16 cellular contexts compared by ENCODE assay signal in the genomic region with DNA sequence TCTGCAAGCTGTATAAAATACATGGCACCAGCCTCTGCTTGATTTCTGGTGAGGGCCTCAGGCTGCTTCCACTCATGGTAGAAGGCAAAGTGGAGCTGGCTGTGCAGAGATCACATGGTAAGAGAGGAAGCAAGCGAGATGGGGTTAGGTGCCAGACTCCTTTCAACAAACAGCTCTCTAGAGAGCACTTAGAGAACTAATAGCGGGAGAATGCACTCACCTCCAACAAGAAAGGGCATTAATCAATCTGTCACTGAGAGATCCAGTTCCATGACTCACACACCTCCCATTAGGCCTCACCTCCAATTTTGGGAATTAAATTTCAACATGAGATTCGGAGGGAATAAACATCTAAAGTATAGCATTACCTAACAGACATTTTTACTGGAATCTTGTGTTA.
"Had no signal": no experiment of that assay in that cellular context is flagged by ENCODE, and none has a peak within 500 bp of the region (broad histone marks: within the 10 kb centered on the region; RNA-seq: fewer than 3 reads in every experiment).

No MANE protein-coding gene starts in this region.

- ATAC-seq: activated T-cell treated with anti-CD3 and anti-CD28 coated beads, Interleukin-2, amount 50 U/mL, for 4 hours; naive thymus-derived CD4-positive, alpha-beta T cell; stimulated activated naive CD8-positive, alpha-beta T cell treated with anti-CD3 and anti-CD28 coated beads, Interleukin-15, amount 100 ng/mL, for 72 hours had no signal

- H3K27ac ChIP-seq: hepatocyte, neutrophil, right atrium auricular region, skin epidermis, thoracic aorta had no signal

- H3K36me3 ChIP-seq: neutrophil, right atrium auricular region, thoracic aorta had no signal

- H3K4me3 ChIP-seq: hepatocyte, lung, right atrium auricular region, skin epidermis, thoracic aorta had no signal

- H3K9me3 ChIP-seq: neutrophil, right atrium auricular region, thoracic aorta had no signal

- H3K4me1 ChIP-seq: right atrium auricular region had no signal

- DNase-seq: activated CD4-positive, alpha-beta T cell treated with anti-CD3 and anti-CD28 coated beads, Interleukin-2, amount 50 U/mL, for 4 hours; activated CD4-positive, CD25-positive, alpha-beta regulatory T cell treated with anti-CD3 and anti-CD28 coated beads, Interleukin-2, amount 50 U/mL, for 72 hours; activated gamma-delta T cell; activated T-cell treated with anti-CD3 and anti-CD28 coated beads, Interleukin-2, amount 50 U/mL, for 4 hours; dermis blood vessel endothelial cell; naive thymus-derived CD4-positive, alpha-beta T cell; posterior cingulate gyrus; stimulated activated CD4-positive, alpha-beta T cell treated with anti-CD3 and anti-CD28 coated beads, Interleukin-4, amount 100 ng/mL, for 4 hours; stimulated activated naive CD8-positive, alpha-beta T cell treated with anti-CD3 and anti-CD28 coated beads, Interleukin-15, amount 100 ng/mL, for 72 hours had no signal

- H3K27ac Mint-ChIP-seq: activated naive CD8-positive, alpha-beta T cell; naive thymus-derived CD4-positive, alpha-beta T cell; stimulated activated naive CD8-positive, alpha-beta T cell treated with anti-CD3 and anti-CD28 coated beads, Interleukin-15, amount 100 ng/mL, for 72 hours had no signal

- H3K36me3 Mint-ChIP-seq: activated naive CD8-positive, alpha-beta T cell; naive thymus-derived CD4-positive, alpha-beta T cell had no signal

- H3K4me1 Mint-ChIP-seq: naive thymus-derived CD4-positive, alpha-beta T cell; stimulated activated naive CD8-positive, alpha-beta T cell treated with anti-CD3 and anti-CD28 coated beads, Interleukin-15, amount 100 ng/mL, for 72 hours had no signal

- H3K4me3 Mint-ChIP-seq: activated naive CD8-positive, alpha-beta T cell; activated T-cell treated with anti-CD3 and anti-CD28 coated beads, Interleukin-2, amount 50 U/mL, for 4 hours; naive thymus-derived CD4-positive, alpha-beta T cell; stimulated activated naive CD8-positive, alpha-beta T cell treated with anti-CD3 and anti-CD28 coated beads, Interleukin-15, amount 100 ng/mL, for 72 hours had no signal
